9 cellular contexts compared by ENCODE assay signal in the genomic region with DNA sequence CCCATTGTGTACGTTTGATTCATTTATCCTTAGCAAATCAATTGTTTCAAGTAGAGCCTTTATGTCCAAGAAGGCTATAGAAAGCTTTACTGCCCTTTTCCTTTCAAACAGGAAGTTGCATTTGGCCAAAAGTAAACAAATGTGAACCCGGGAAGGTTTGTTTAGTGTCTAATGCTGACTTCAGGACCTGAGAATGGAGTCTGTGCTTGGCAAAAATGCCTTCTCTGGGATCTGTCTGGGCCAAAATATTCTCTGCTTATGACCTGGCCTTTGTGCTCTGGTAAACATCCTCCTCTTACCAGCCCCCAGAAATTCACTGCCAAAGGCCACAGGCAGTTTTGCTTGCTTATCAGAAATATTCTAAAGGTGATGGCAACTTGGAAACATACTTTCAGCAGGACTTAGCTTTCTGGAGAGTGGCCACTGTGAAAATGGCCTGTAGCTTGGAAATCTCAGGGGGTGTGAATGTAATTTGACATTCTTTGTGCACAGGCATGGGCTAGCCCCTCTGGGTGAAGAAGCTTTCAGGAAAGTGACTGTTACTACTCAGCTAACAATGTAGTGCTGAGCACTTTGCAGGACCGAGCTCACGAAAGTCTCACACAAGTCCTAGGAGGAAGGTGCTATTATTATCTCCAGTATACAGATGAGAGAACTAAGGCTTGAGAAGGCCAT.
DNase-seq lines count a peak whose midpoint lies in the region; ATAC-seq and TF ChIP-seq lines count a peak whose summit lies in the region.
"Had no signal": no experiment of that assay in that cellular context is flagged by ENCODE, and none has a peak within 500 bp of the region (broad histone marks: within the 10 kb centered on the region; RNA-seq: fewer than 3 reads in every experiment).

No MANE protein-coding gene starts in this region.

- no TSS peak for BruUV-seq in A673 (replicated peaks; lab: Mats Ljungman, UMichigan)

- peak overlapping the region; percentile 66 for H2AFZ ChIP-seq in ACC112 (ENCODE audit: low read length, unreplicated experiment)

- H3K9me3 ChIP-seq in colonic mucosa = no peaks in the 10 kb centered on the region
- no peaks in the 10 kb centered on the region for H3K9me3 ChIP-seq in muscle layer of duodenum (ENCODE audit: control insufficient read depth in 1 of 2, low read length in 2 of 2)
- no peaks in the 10 kb centered on the region for H3K9me3 ChIP-seq in A673 (ENCODE audit: low read depth, low read length, poor library complexity, severe bottlenecking)
- H3K9me3 ChIP-seq: testis had no signal

- H3K4me3 ChIP-seq in ACC112 (ENCODE audit: low read depth, low read length) (no peak overlapping the region), HL-60 (replicated peaks; ENCODE audit: insufficient read depth, low read length) (no peak overlapping the region), colonic mucosa (no peak overlapping the region), muscle layer of duodenum (ENCODE audit: low read depth in 1 of 2, low read length in 2 of 2) (no peak overlapping the region), A673 (ENCODE audit: low read depth, low read length, poor library complexity, severe bottlenecking) (no peak overlapping the region)
- H3K4me3 ChIP-seq: testis had no signal

- no peak for DNase-seq in HL-60 (ENCODE audit: low read depth in 1 of 2, low spot score in 1 of 2)
- DNase-seq in colonic mucosa = no peak
- DNase-seq in A673 (ENCODE audit: low spot score) = no peak
- no peak for DNase-seq in activated CD4-positive, alpha-beta memory T cell treated with anti-CD3 and anti-CD28 coated beads, Interleukin-2, amount 10 ng/mL, durations not matched to agents 7 days and 5 days
- DNase-seq: testis had no signal

- intact Hi-C loops in colonic mucosa (cut with DNase I) = no loop called here
- intact Hi-C loops in A673 (cut with micrococcal nuclease; ENCODE audit: unreplicated experiment) = no loop called here

- H3K36me3 ChIP-seq in ACC112 (ENCODE audit: insufficient read depth, low read length) (no peaks in the 10 kb centered on the region), colonic mucosa (no peaks in the 10 kb centered on the region), muscle layer of duodenum (ENCODE audit: control insufficient read depth in 1 of 2, insufficient read depth in 2 of 2, low read length in 2 of 2) (no peaks in the 10 kb centered on the region), A673 (ENCODE audit: insufficient read depth, low read length, poor library complexity, severe bottlenecking) (no peaks in the 10 kb centered on the region)

- peaks cover 21% of the 10 kb centered on the region for H3K4me1 ChIP-seq in ACC112 (ENCODE audit: control insufficient read depth, insufficient read depth, low read length, unreplicated experiment)
- H3K4me1 ChIP-seq in colonic mucosa = no peaks in the 10 kb centered on the region
- H3K4me1 ChIP-seq in muscle layer of duodenum (ENCODE audit: control insufficient read depth in 1 of 2, insufficient read depth in 2 of 2, low read length in 2 of 2) = peaks cover 9 to 25% of the 10 kb centered on the region in 2 donors
- H3K4me1 ChIP-seq in A673 (ENCODE audit: insufficient read depth, low read length, poor library complexity, severe bottlenecking) = no peaks in the 10 kb centered on the region

- no peak overlapping the region for H3K27ac Mint-ChIP-seq in activated CD4-positive, alpha-beta memory T cell treated with anti-CD3 and anti-CD28 coated beads, Interleukin-2, amount 10 ng/mL, durations not matched to agents 7 days and 5 days

- H3K27me3 Mint-ChIP-seq in activated CD4-positive, alpha-beta memory T cell treated with anti-CD3 and anti-CD28 coated beads, Interleukin-2, amount 10 ng/mL, durations not matched to agents 7 days and 5 days = no peaks in the 10 kb centered on the region

- H3K9me3 Mint-ChIP-seq in activated CD4-positive, alpha-beta memory T cell treated with anti-CD3 and anti-CD28 coated beads, Interleukin-2, amount 10 ng/mL, durations not matched to agents 7 days and 5 days = peaks cover 7% of the 10 kb centered on the region

- POLR2A ChIA-PET in A673 (lab: Charles Lee; ENCODE audit: low non-redundant PET) = no interaction called here
- POLR2A ChIA-PET in activated CD4-positive, alpha-beta memory T cell treated with anti-CD3 and anti-CD28 coated beads, Interleukin-2, amount 10 ng/mL, durations not matched to agents 7 days and 5 days (lab: Charles Lee) = no interaction called here

- H3K27me3 ChIP-seq in ACC112 (ENCODE audit: insufficient read depth, low read length) (no peaks in the 10 kb centered on the region), HL-60 (ENCODE audit: insufficient read depth, poor library complexity, severe bottlenecking) (no peaks in the 10 kb centered on the region), colonic mucosa (no peaks in the 10 kb centered on the region), muscle layer of duodenum (ENCODE audit: low read depth, low read length) (no peaks in the 10 kb centered on the region), A673 (replicated peaks; ENCODE audit: insufficient read depth, low read depth, low read length, poor library complexity) (no peaks in the 10 kb centered on the region)
- H3K27me3 ChIP-seq: testis had no signal

- H3K9ac ChIP-seq in colonic mucosa (ENCODE audit: low read depth in 2 of 2, low read length in 2 of 2) = no peak overlapping the region

- ATAC-seq in HG03139 (IDR thresholded peaks at IDR 0.05; ENCODE audit: unreplicated experiment) = no peak
- no peak for ATAC-seq in GM19397 (IDR thresholded peaks at IDR 0.05; ENCODE audit: unreplicated experiment)

- H3K4me1 Mint-ChIP-seq in activated CD4-positive, alpha-beta memory T cell treated with anti-CD3 and anti-CD28 coated beads, Interleukin-2, amount 10 ng/mL, durations not matched to agents 7 days and 5 days = peaks cover 56% of the 10 kb centered on the region

- no peaks in the 10 kb centered on the region for H3K79me2 ChIP-seq in ACC112 (ENCODE audit: control insufficient read depth, insufficient read depth, low read length, unreplicated experiment)

- no peak overlapping the region for H3K27ac ChIP-seq in ACC112 (ENCODE audit: low read depth, low read length)
- peak overlapping the region; percentile 56 for H3K27ac ChIP-seq in HL-60 (replicated peaks)
- peak overlapping the region; percentile 13 for H3K27ac ChIP-seq in colonic mucosa
- H3K27ac ChIP-seq in muscle layer of duodenum (ENCODE audit: low read length) = peak overlapping the region; percentile 69
- H3K27ac ChIP-seq in A673 (ENCODE audit: low read depth, low read length, poor library complexity, severe bottlenecking) = no peak overlapping the region

- H3K36me3 Mint-ChIP-seq in activated CD4-positive, alpha-beta memory T cell treated with anti-CD3 and anti-CD28 coated beads, Interleukin-2, amount 10 ng/mL, durations not matched to agents 7 days and 5 days (ENCODE audit: low read depth) = peaks cover 12% of the 10 kb centered on the region

- no peak overlapping the region for H3K4me3 Mint-ChIP-seq in activated CD4-positive, alpha-beta memory T cell treated with anti-CD3 and anti-CD28 coated beads, Interleukin-2, amount 10 ng/mL, durations not matched to agents 7 days and 5 days

- TF ChIP-seq CTCF in HL-60 (IDR thresholded peaks at IDR 0.05; ENCODE audit: insufficient read depth, low read length) (no peak), colonic mucosa (IDR thresholded peaks at IDR 0.05) (no peak), A673 (conservative IDR thresholded peaks at IDR 0.05; ENCODE audit: low read depth, low read length) (no peak)

- CTCF ChIA-PET in A673 (lab: Charles Lee) = no interaction called here
- CTCF ChIA-PET in activated CD4-positive, alpha-beta memory T cell treated with anti-CD3 and anti-CD28 coated beads, Interleukin-2, amount 10 ng/mL, durations not matched to agents 7 days and 5 days (lab: Charles Lee) = no interaction called here

Comparison
In these comparisons a context has a peak if more than half of its experiments do, and no peak if none do; other contexts are left out.
1. H3K27ac ChIP-seq: peak in HL-60 (single experiment), colonic mucosa (single experiment) and muscle layer of duodenum (single experiment); none in ACC112 (single experiment) and A673 (single experiment).